ENCODE assay signal across 17 cellular contexts in genomic region chr20:17786221-17786718, GRCh38.
A peak's percentile ranks its signal among the peaks of the same experiment; 100 is the strongest.
DNase-seq lines count a peak whose midpoint lies in the region; ATAC-seq and TF ChIP-seq lines count a peak whose summit lies in the region.
"Had no signal": no experiment of that assay in that cellular context is flagged by ENCODE, and none has a peak within 500 bp of the region (broad histone marks: within the 10 kb centered on the region; RNA-seq: fewer than 3 reads in every experiment).

No MANE protein-coding gene starts in this region.

- POLR2A ChIA-PET in OCI-LY7 (lab: Charles Lee) = no interaction called here

- no peak overlapping the region for H3K4me3 ChIP-seq in fibroblast of villous mesenchyme (ENCODE audit: low read depth, low read length)
- no peak overlapping the region for H3K4me3 ChIP-seq in OCI-LY7 (ENCODE audit: low read depth, low read length, poor library complexity, severe bottlenecking)
- H3K4me3 ChIP-seq: GM12878, PC-9, uterus had no signal

- H3K9me2 ChIP-seq in OCI-LY7 (ENCODE audit: insufficient read depth, low read length) = no peaks in the 10 kb centered on the region

- H3K36me3 ChIP-seq in OCI-LY7 (ENCODE audit: insufficient read depth, low read length) = no peaks in the 10 kb centered on the region
- H3K36me3 ChIP-seq: uterus had no signal

- intact Hi-C loops in OCI-LY7 (cut with micrococcal nuclease; ENCODE audit: unreplicated experiment) = no loop called here

- BruUV-seq in OCI-LY7 (replicated peaks; lab: Mats Ljungman, UMichigan) = no TSS peak

- H3K4me1 ChIP-seq in OCI-LY7 (ENCODE audit: insufficient read depth, low read length, poor library complexity, severe bottlenecking) = peaks cover 19% of the 10 kb centered on the region
- H3K4me1 ChIP-seq: foreskin keratinocyte, uterus had no signal

- H2AFZ ChIP-seq in OCI-LY7 (ENCODE audit: low read length) = no peak overlapping the region
- H2AFZ ChIP-seq: PC-9 had no signal

- H3K9me3 ChIP-seq in OCI-LY7 (ENCODE audit: low read length) = no peaks in the 10 kb centered on the region
- H3K9me3 ChIP-seq: uterus had no signal

- no peaks in the 10 kb centered on the region for H3K79me2 ChIP-seq in OCI-LY7 (ENCODE audit: insufficient read depth, low read depth, low read length)

- ATAC-seq in omental fat pad (ENCODE audit: low FRiP score) (peak; percentile 61), HG02885 (IDR thresholded peaks at IDR 0.05; ENCODE audit: poor library complexity, unreplicated experiment) (no peak), HG03439 (IDR thresholded peaks at IDR 0.05; ENCODE audit: unreplicated experiment) (no peak), GM19351 (IDR thresholded peaks at IDR 0.05; ENCODE audit: unreplicated experiment) (no peak)
- ATAC-seq: foreskin keratinocyte, GM12878 had no signal

- DNase-seq in AG09319 (ENCODE audit: extremely low read depth, low read depth) (peak; percentile 47), amniotic stem cell (lab: John Stamatoyannopoulos, UW) (peak; percentile 28), fibroblast of villous mesenchyme (ENCODE audit: low read depth) (peak; percentile 79), omental fat pad (ENCODE audit: low spot score) (no peak), OCI-LY7 (ENCODE audit: low spot score) (no peak)
- DNase-seq: activated CD4-positive, alpha-beta T cell treated with anti-CD3 and anti-CD28 coated beads, Interleukin-2, amount 50 U/mL, for 48 hours; activated gamma-delta T cell treated with Interleukin-2 at 50 U/mL for 16 hours; foreskin keratinocyte; H9; islet precursor cell; MM.1S; PC-9 had no signal

- CTCF ChIA-PET in OCI-LY7 (lab: Charles Lee; ENCODE audit: unreplicated experiment) = no interaction called here

- H3K27ac ChIP-seq in OCI-LY7 (ENCODE audit: low read depth, low read length, poor library complexity, severe bottlenecking) = no peak overlapping the region
- H3K27ac ChIP-seq: foreskin keratinocyte, PC-9 had no signal

- no peak overlapping the region for H3K4me2 ChIP-seq in OCI-LY7 (ENCODE audit: low read length)
- H3K4me2 ChIP-seq: PC-9 had no signal

- TF ChIP-seq CTCF in AG09319 (IDR thresholded peaks at IDR 0.05; ENCODE audit: low read depth, low read length) (no peak), fibroblast of villous mesenchyme (IDR thresholded peaks at IDR 0.05; ENCODE audit: insufficient read depth, low read depth, low read length) (no peak), omental fat pad (IDR thresholded peaks at IDR 0.05) (no peak), OCI-LY7 (conservative IDR thresholded peaks at IDR 0.05; ENCODE audit: low read length) (no peak)

- H4K20me1 ChIP-seq in OCI-LY7 (ENCODE audit: insufficient read depth, low read length) = no peaks in the 10 kb centered on the region

Comparison
In these comparisons a context has a peak if more than half of its experiments do, and no peak if none do; other contexts are left out.
1. DNase-seq: peak in AG09319 (single experiment), amniotic stem cell (single experiment) and fibroblast of villous mesenchyme (single experiment); none in omental fat pad (single experiment) and OCI-LY7 (single experiment).